ENCODE assay signal across 7 cellular contexts in genomic region chr9:41034697-41035096, GRCh38.
DNase-seq lines count a peak whose midpoint lies in the region; ATAC-seq and TF ChIP-seq lines count a peak whose summit lies in the region.
"Not testable (repeated sequence)": the region's sequence is repeated elsewhere in the genome, so short reads cannot be mapped to it uniquely, and the experiment has no call there.

No MANE protein-coding gene starts in this region.

- intact Hi-C loops in MCF 10A (cut with micrococcal nuclease); sciatic nerve (cut with DNase I): not testable (repeated sequence)

- peak overlapping the region; percentile 32; the same call in 1 of the 2 replicates for H3K9ac ChIP-seq in SK-N-SH

- CTCF ChIA-PET in SK-N-SH (lab: Yijun Ruan, JAX); MCF 10A (lab: Yijun Ruan, JAX): not testable (repeated sequence)

- not testable (repeated sequence) for H3K27me3 ChIP-seq in SK-N-SH (ENCODE audit: insufficient read depth); layer of hippocampus (ENCODE audit: control insufficient read depth, insufficient read depth, low read length)

- ATAC-seq in sciatic nerve: peak; percentile 57

- H4K20me1 ChIP-seq in SK-N-SH (ENCODE audit: insufficient read depth): not testable (repeated sequence)

- TF ChIP-seq EP300 in SK-N-SH (IDR thresholded peaks at IDR 0.05; ENCODE audit: borderline replicate concordance in 1 of 2, low read depth in 1 of 2, low read length in 1 of 2): peak; percentile 9 to 87; a peak in 3 of 4 replicates

- H3K9me3 ChIP-seq in SK-N-SH: not testable (repeated sequence)

- not testable (repeated sequence) for H3K4me1 ChIP-seq in SK-N-SH (ENCODE audit: control insufficient read depth in 1 of 2, insufficient read depth in 2 of 2, low read depth in 1 of 2, low read length in 1 of 2)

- 0 out of 4 replicates have a peak overlapping the region, but pooled peaks of 1 of the 2 experiments have one; percentile 9 for H3K4me3 ChIP-seq in SK-N-SH (ENCODE audit: low read depth in 2 of 2, low read length in 1 of 2)
- not testable (repeated sequence) for H3K4me3 ChIP-seq in fibroblast of mammary gland (ENCODE audit: control insufficient read depth, low read depth, low read length)

- not testable (repeated sequence) for H3K27ac Mint-ChIP-seq in MCF 10A (ENCODE audit: low read depth, unreplicated experiment)

- not testable (repeated sequence) for H3K36me3 Mint-ChIP-seq in MCF 10A (ENCODE audit: insufficient read depth, unreplicated experiment)

- DNase-seq in Daoy (ENCODE audit: low read depth): peak; percentile 51
- peak; percentile 46 for DNase-seq in HS-27A (ENCODE audit: low read depth)
- not testable (repeated sequence) for DNase-seq in SK-N-SH; sciatic nerve (ENCODE audit: low spot score)
- peak; percentile 15 for DNase-seq in MCF 10A (ENCODE audit: unreplicated experiment)
- peak; percentile 81 for DNase-seq in fibroblast of mammary gland (ENCODE audit: low read depth)

- WGBS in SK-N-SH (ENCODE audit: low lambda C conversion rate): 21% methylated on average over 1 of the region's 1 CpG

- BruUV-seq in MCF 10A (replicated peaks; lab: Mats Ljungman, UMichigan): not testable (repeated sequence)

- H3K27me3 Mint-ChIP-seq in MCF 10A (ENCODE audit: insufficient read depth, unreplicated experiment): not testable (repeated sequence)

- H3K36me3 ChIP-seq in SK-N-SH (replicated peaks in 1 of 2; ENCODE audit: control insufficient read depth in 1 of 2, insufficient read depth in 2 of 2, low read length in 1 of 2): peaks cover 0 to 15% of the 10 kb centered on the region in 2 experiments

- not testable (repeated sequence) for H3K9me3 Mint-ChIP-seq in MCF 10A (ENCODE audit: unreplicated experiment)

- H3K79me2 ChIP-seq in SK-N-SH (ENCODE audit: insufficient read depth): not testable (repeated sequence)

- peak overlapping the region in 1 of 2 experiments; percentile 80; a peak in 3 of 4 replicates for H3K27ac ChIP-seq in SK-N-SH (ENCODE audit: low read depth in 2 of 2, low read length in 1 of 2)
- H3K27ac ChIP-seq in layer of hippocampus (ENCODE audit: low read depth, low read length): peak overlapping the region; percentile 64

- not testable (repeated sequence) for TF ChIP-seq CTCF in SK-N-SH (IDR thresholded peaks at IDR 0.05); MCF 10A (IDR thresholded peaks at IDR 0.05; ENCODE audit: unreplicated experiment); fibroblast of mammary gland (conservative IDR thresholded peaks at IDR 0.05; ENCODE audit: control insufficient read depth, insufficient read depth, low read depth, low read length)

- not testable (repeated sequence) for H2AFZ ChIP-seq in SK-N-SH (ENCODE audit: low read depth)

- H3K4me1 Mint-ChIP-seq in MCF 10A (ENCODE audit: insufficient read depth, unreplicated experiment): not testable (repeated sequence)

- POLR2A ChIA-PET in SK-N-SH (lab: Yijun Ruan, JAX); MCF 10A (lab: Yijun Ruan, JAX): not testable (repeated sequence)

- not testable (repeated sequence) for H3K4me3 Mint-ChIP-seq in MCF 10A (ENCODE audit: unreplicated experiment)

- peak overlapping the region; percentile 51; the same call in 1 of the 2 replicates for H3K4me2 ChIP-seq in SK-N-SH

- peaks cover 14% of the 10 kb centered on the region for H3F3A ChIP-seq in SK-N-SH (replicated peaks; ENCODE audit: insufficient read depth)

- H3K9me2 ChIP-seq in SK-N-SH: not testable (repeated sequence)

- TF ChIP-seq RAD21 in SK-N-SH (IDR thresholded peaks at IDR 0.05; ENCODE audit: low read length): not testable (repeated sequence)

TF ChIP-seq in SK-N-SH, 30 proteins besides CTCF, POLR2A, EP300 and RAD21:
- TF ChIP-seq POLR2AphosphoS5 (IDR thresholded peaks at IDR 0.05; ENCODE audit: low read depth, low read length) (peak; percentile 59; the same call in 1 of the 2 replicates), TEAD4 (IDR thresholded peaks at IDR 0.05; ENCODE audit: borderline replicate concordance, insufficient read depth) (peak; percentile 77), RXRA (IDR thresholded peaks at IDR 0.05; ENCODE audit: borderline replicate concordance, low read depth) (peak; percentile 74; the same call in 1 of the 2 replicates), PBX3 (IDR thresholded peaks at IDR 0.05) (peak; percentile 95), FOXM1 (IDR thresholded peaks at IDR 0.05; ENCODE audit: low read depth) (peak; percentile 75; the same call in 1 of the 2 replicates), MEF2A (IDR thresholded peaks at IDR 0.05; ENCODE audit: borderline replicate concordance, low read depth) (0 out of 2 replicates have a peak, but pooled peaks have one; percentile 27), FOSL2 (IDR thresholded peaks at IDR 0.05; ENCODE audit: borderline replicate concordance, low read depth) (peak; percentile 49; the same call in 1 of the 2 replicates), JUND (IDR thresholded peaks at IDR 0.05) (peak; percentile 84), NFIC (IDR thresholded peaks at IDR 0.05; ENCODE audit: borderline replicate concordance) (peak; percentile 73), ZBTB33 (IDR thresholded peaks at IDR 0.05; ENCODE audit: borderline replicate concordance, low read depth) (peak; percentile 51; the same call in 1 of the 2 replicates), TCF12 (IDR thresholded peaks at IDR 0.05) (peak; percentile 92)
